In the genomic region with DNA sequence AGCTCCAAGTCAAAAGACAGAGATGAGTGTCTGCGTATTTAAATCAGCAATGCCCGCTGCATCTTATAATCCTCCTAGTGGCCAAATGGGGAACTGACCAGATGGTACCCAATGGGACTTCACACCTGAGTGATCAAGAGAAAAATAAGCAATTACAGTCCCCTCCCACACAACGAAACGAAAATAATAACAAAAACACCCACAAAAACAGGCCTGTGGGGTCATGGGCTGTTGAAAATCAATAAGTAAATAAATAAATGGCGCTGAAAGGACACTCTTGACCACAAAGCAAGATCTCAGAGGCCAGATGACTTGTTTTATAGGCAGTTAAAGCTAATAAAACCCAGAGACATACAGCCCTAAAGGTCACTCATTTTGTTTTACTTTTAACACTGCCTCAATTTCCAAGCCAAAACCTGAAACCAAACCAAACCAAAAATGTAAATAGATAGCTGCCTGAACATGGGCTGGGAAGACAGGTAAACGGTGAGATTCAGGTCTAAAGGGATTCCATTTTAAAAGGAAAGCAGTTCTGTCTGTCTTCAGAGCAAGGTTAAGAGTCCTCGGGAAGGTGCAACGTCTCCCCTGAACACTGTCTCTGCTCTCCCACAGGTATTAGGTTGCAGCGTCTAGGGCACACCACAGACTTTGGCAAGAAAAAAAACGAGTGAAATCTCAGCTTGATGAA, we compare ENCODE assay signal across 8 cellular contexts. TPM values are rescaled to one million over a fixed set of nuclear protein-coding genes. Genes with fewer than 3 reads are reported as not detected.
DNase-seq lines count a peak whose midpoint lies in the region; ATAC-seq, FAIRE-seq and TF ChIP-seq lines count a peak whose summit lies in the region.

No MANE protein-coding gene starts in this region.

- peak overlapping the region; percentile 96 for H3K9ac ChIP-seq in OCI-LY3 (ENCODE audit: low read length)

- H3K27me3 ChIP-seq in BJ (ENCODE audit: control insufficient read depth, insufficient read depth, low read length) (no peaks in the 10 kb centered on the region), HL-60 (ENCODE audit: insufficient read depth, poor library complexity, severe bottlenecking) (no peaks in the 10 kb centered on the region), OCI-LY3 (ENCODE audit: low read depth, low read length) (no peaks in the 10 kb centered on the region)

- peaks cover 7% of the 10 kb centered on the region; the same call in 1 of the 2 replicates for H4K20me1 ChIP-seq in OCI-LY3 (ENCODE audit: insufficient read depth, low read length)

- H3K9me3 Mint-ChIP-seq in activated T-cell treated with anti-CD3 and anti-CD28 coated beads, Interleukin-2, amount 50 U/mL, for 24 hours: no peaks in the 10 kb centered on the region

- peak overlapping the region; percentile 81; the same call in 1 of the 2 replicates for H3K4me3 ChIP-seq in BJ (ENCODE audit: low read depth, low read length)
- no peak overlapping the region for H3K4me3 ChIP-seq in HL-60 (replicated peaks; ENCODE audit: insufficient read depth, low read length)
- H3K4me3 ChIP-seq in OCI-LY3 (ENCODE audit: low read length): peak overlapping the region; percentile 85

- H3K27me3 Mint-ChIP-seq in activated T-cell treated with anti-CD3 and anti-CD28 coated beads, Interleukin-2, amount 50 U/mL, for 24 hours: no peaks in the 10 kb centered on the region

- no peak overlapping the region for H3K27ac ChIP-seq in HL-60 (replicated peaks)
- H3K27ac ChIP-seq in OCI-LY3 (ENCODE audit: low read length): peak overlapping the region; percentile 72

- H2AFZ ChIP-seq in OCI-LY3 (ENCODE audit: low read depth, low read length): no peak overlapping the region

- peaks cover 18% of the 10 kb centered on the region for H3K36me3 Mint-ChIP-seq in activated T-cell treated with anti-CD3 and anti-CD28 coated beads, Interleukin-2, amount 50 U/mL, for 24 hours (ENCODE audit: low read depth)

- FAIRE-seq in GM19239 (lab: Jason Lieb, UNC): peak; percentile 91

- no peaks in the 10 kb centered on the region for H3K9me3 ChIP-seq in OCI-LY3 (ENCODE audit: insufficient read depth, low read length)

- DNase-seq in BJ (ENCODE audit: low read depth): no peak
- DNase-seq in GM19239 (ENCODE audit: insufficient read length, low spot score): peak; percentile 76
- DNase-seq in HL-60 (ENCODE audit: low read depth in 1 of 2, low spot score in 1 of 2): peak; percentile 72 to 77
- peak; percentile 55 for DNase-seq in activated T-cell treated with anti-CD3 and anti-CD28 coated beads, Interleukin-2, amount 50 U/mL, for 24 hours
- DNase-seq in myocyte (ENCODE audit: low read depth): peak; percentile 80
- DNase-seq in stimulated activated naive CD4-positive, alpha-beta T cell treated with Interleukin-2 at 50 U/mL for 16 hours (lab: John Stamatoyannopoulos, UW): peak; percentile 63

- H3K27ac Mint-ChIP-seq in activated T-cell treated with anti-CD3 and anti-CD28 coated beads, Interleukin-2, amount 50 U/mL, for 24 hours: peak overlapping the region; percentile 65

- no peaks in the 10 kb centered on the region for H3K79me2 ChIP-seq in OCI-LY3 (ENCODE audit: low read length)

- peak; percentile 89 for TF ChIP-seq CTCF in BJ (IDR thresholded peaks at IDR 0.05; ENCODE audit: insufficient read depth, low read depth, low read length)
- peak; percentile 83 for TF ChIP-seq CTCF in HL-60 (IDR thresholded peaks at IDR 0.05; ENCODE audit: insufficient read depth, low read length)
- peak; percentile 73 for TF ChIP-seq CTCF in OCI-LY3 (IDR thresholded peaks at IDR 0.05; ENCODE audit: low read depth, low read length)

- ATAC-seq in esophagus mucosa: peak; percentile 71

- H3K4me2 ChIP-seq in OCI-LY3 (ENCODE audit: low read length): peak overlapping the region; percentile 88

- H3K36me3 ChIP-seq in BJ (ENCODE audit: control insufficient read depth, insufficient read depth, low read length): peaks cover 2% of the 10 kb centered on the region
- peaks cover 24% of the 10 kb centered on the region for H3K36me3 ChIP-seq in OCI-LY3 (replicated peaks; ENCODE audit: low read depth, low read length)

- POLR2A ChIA-PET in BJ (lab: Charles Lee): no interaction called here

- peaks cover 48% of the 10 kb centered on the region for H3K4me1 Mint-ChIP-seq in activated T-cell treated with anti-CD3 and anti-CD28 coated beads, Interleukin-2, amount 50 U/mL, for 24 hours (ENCODE audit: low read depth)

- H3K4me3 Mint-ChIP-seq in activated T-cell treated with anti-CD3 and anti-CD28 coated beads, Interleukin-2, amount 50 U/mL, for 24 hours: peak overlapping the region; percentile 82

- peaks cover 21% of the 10 kb centered on the region for H3K4me1 ChIP-seq in OCI-LY3 (ENCODE audit: low read length)

- CTCF ChIA-PET in BJ (lab: Yijun Ruan, JAX): interaction anchor here (0.6 to 4.4 kb wide), 36 partner anchors 8 to 271 kb away, joined by 3 to 90 read pairs (median 4); a partner anchor contains a TSS

RNA-seq across cellular contexts. Expression of a gene that starts 1.3 kb away (rescaled TPM):
- polyA plus RNA-seq in BJ (2011; rRNA removed): 3.5 and 5.0 TPM in 2 replicates
- 2.0 and 2.4 TPM in 2 replicates for polyA minus RNA-seq in BJ (2011; rRNA and poly(A)+ RNA removed)
- total RNA-seq in esophagus mucosa (4.7 TPM), myocyte (5.3 and 7.1 TPM in 2 replicates)
- polyA plus RNA-seq in myocyte (2012): 9.2 TPM

RNA-seq across cellular contexts. Expression of a gene that starts 12.7 kb away (rescaled TPM):
- polyA plus RNA-seq in BJ (2011; rRNA removed): 227 and 236 TPM in 2 replicates
- 109 and 148 TPM in 2 replicates for polyA minus RNA-seq in BJ (2011; rRNA and poly(A)+ RNA removed)
- total RNA-seq in esophagus mucosa (86.7 TPM), myocyte (246 and 256 TPM in 2 replicates)
- 147 TPM for polyA plus RNA-seq in myocyte (2012)

RNA-seq across cellular contexts. Expression of a gene that starts 36.9 kb away (rescaled TPM):
- polyA plus RNA-seq in BJ (2011; rRNA removed): 13.5 and 13.6 TPM in 2 replicates
- polyA minus RNA-seq in BJ (2011; rRNA and poly(A)+ RNA removed): 11.5 and 13.4 TPM in 2 replicates
- 12.5 TPM for total RNA-seq in esophagus mucosa
- 10.6 and 10.7 TPM in 2 replicates for total RNA-seq in myocyte
- polyA plus RNA-seq in myocyte (2012): 15.4 TPM
